Comparison of ENCODE assay signal across 1 cellular context in genomic region chr2:82803307-82803706, GRCh38.
TF ChIP-seq lines count a peak whose summit lies in the region.

No MANE protein-coding gene starts in this region.

TF ChIP-seq in H1, 55 proteins besides CTCF, POLR2A, EP300 and RAD21:
- no peak for TF ChIP-seq YY1 (IDR thresholded peaks at IDR 0.05; ENCODE audit: low read depth, low read length)
- TF ChIP-seq KDM5A (IDR thresholded peaks at IDR 0.05; ENCODE audit: low read length): no peak
- TF ChIP-seq HDAC6 (IDR thresholded peaks at IDR 0.05; ENCODE audit: low read depth, low read length): no peak
- TF ChIP-seq CHD1 (IDR thresholded peaks at IDR 0.05; ENCODE audit: low read depth, low read length): no peak
- TF ChIP-seq JUND (IDR thresholded peaks at IDR 0.05; ENCODE audit: low read length): no peak
- TF ChIP-seq SAP30 (IDR thresholded peaks at IDR 0.05; ENCODE audit: insufficient read depth, insufficient replicate concordance, low read length): no peak
- TF ChIP-seq MAX (IDR thresholded peaks at IDR 0.05): no peak
- no peak for TF ChIP-seq ZNF274 (IDR thresholded peaks at IDR 0.05; ENCODE audit: borderline replicate concordance, extremely low read depth, low read length)
- TF ChIP-seq HDAC2 (IDR thresholded peaks at IDR 0.05; ENCODE audit: borderline replicate concordance in 1 of 2, low read depth in 2 of 2, low read length in 2 of 2): no peak
